9 cellular contexts compared by ENCODE assay signal in the genomic region with DNA sequence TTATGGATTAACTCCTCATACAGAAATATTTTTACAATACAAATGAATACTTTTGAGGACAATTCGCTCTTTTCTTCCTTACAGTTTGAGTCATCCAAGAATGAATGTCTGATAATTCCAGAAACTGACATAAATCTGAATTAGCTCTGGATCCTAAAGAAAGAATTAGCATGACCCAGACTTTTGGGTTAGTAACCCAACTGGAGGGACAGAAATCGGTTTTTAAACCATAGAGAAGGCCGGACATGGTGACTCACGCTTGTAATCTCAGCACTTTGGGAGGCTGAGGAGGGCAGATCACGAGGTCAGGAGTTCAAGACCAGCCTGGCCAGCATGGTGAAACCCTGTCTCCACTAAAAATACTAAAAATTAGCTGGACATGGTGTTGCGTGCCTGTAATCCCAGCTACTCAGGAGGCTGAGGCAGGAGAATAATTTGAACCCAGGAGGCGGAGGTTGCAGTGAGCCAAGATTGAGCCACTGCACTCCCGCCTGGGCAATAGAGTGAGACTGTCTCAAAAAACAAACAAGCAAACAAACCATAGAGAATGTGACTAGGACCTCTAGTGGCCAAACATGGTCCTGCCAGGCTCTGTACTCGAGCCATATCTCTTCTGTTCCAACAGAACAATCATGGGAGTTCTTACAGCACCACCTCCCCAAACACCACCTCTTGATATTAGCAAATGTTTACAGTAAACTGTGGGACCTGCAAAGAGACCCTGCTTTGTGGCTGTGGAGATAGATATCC. TPM values are rescaled to one million over a fixed set of nuclear protein-coding genes. Genes with fewer than 3 reads are reported as not detected.
DNase-seq lines count a peak whose midpoint lies in the region; ATAC-seq, FAIRE-seq and TF ChIP-seq lines count a peak whose summit lies in the region.
"Had no signal": no experiment of that assay in that cellular context is flagged by ENCODE, and none has a peak within 500 bp of the region (broad histone marks: within the 10 kb centered on the region; RNA-seq: fewer than 3 reads in every experiment).

No MANE protein-coding gene starts in this region.

- H3K9me3 ChIP-seq in mammary epithelial cell (replicated peaks; ENCODE audit: insufficient read depth, low read length) (peaks cover 3% of the 10 kb centered on the region), small intestine (ENCODE audit: control insufficient read depth, low read depth) (no peaks in the 10 kb centered on the region)

- peaks cover 2% of the 10 kb centered on the region for H3K36me3 ChIP-seq in mammary epithelial cell (ENCODE audit: insufficient read depth, low read length)
- H3K36me3 ChIP-seq in small intestine (ENCODE audit: control insufficient read depth in 2 of 2, insufficient read depth in 2 of 2, low read length in 2 of 2) = no peaks in the 10 kb centered on the region

- intact Hi-C loops in mammary epithelial cell (cut with micrococcal nuclease) = loop anchor here (5.0 kb wide), 1 partner anchor 168 kb away; no protein-coding TSS in a partner anchor

- BruUV-seq in mammary epithelial cell (replicated peaks; lab: Mats Ljungman, UMichigan) = no TSS peak

- no peak for FAIRE-seq in small intestine (lab: Jason Lieb, UNC)

- TF ChIP-seq CTCF in mammary epithelial cell (conservative IDR thresholded peaks at IDR 0.05 in 1 of 2, IDR thresholded peaks at IDR 0.05 in 1 of 2; ENCODE audit: extremely low read depth in 1 of 2, insufficient read depth in 1 of 2, low read depth in 1 of 2, low read length in 2 of 2) = peak; percentile 45 to 49

- H3K27me3 ChIP-seq in mammary epithelial cell (ENCODE audit: insufficient read depth, low read length) (no peaks in the 10 kb centered on the region), small intestine (ENCODE audit: control insufficient read depth in 2 of 2, insufficient read depth in 2 of 2, low read length in 2 of 2) (no peaks in the 10 kb centered on the region)

- H3K27ac Mint-ChIP-seq in activated CD4-positive, alpha-beta memory T cell treated with anti-CD3 and anti-CD28 coated beads, Interleukin-2, amount 10 ng/mL, durations not matched to agents 7 days and 5 days = no peak overlapping the region
- H3K27ac Mint-ChIP-seq: memory B cell had no signal

- peaks cover 8% of the 10 kb centered on the region for H3K9me3 Mint-ChIP-seq in activated CD4-positive, alpha-beta memory T cell treated with anti-CD3 and anti-CD28 coated beads, Interleukin-2, amount 10 ng/mL, durations not matched to agents 7 days and 5 days

- dilution Hi-C loops in mammary epithelial cell (cut with HindIII; ENCODE audit: low sequenced_read_pairs) = no loop called here

- in situ Hi-C loops in mammary epithelial cell (cut with MboI; ENCODE audit: low sequenced_read_pairs in 2 of 2) = loop anchor here (5.0 to 10.0 kb wide), 2 partner anchors 42 to 45 kb away; partner anchors contain the start of gene LURAP1L (in 1 of the 2)

- no peak for DNase-seq in mammary epithelial cell
- DNase-seq in small intestine = peak; percentile 7
- DNase-seq in activated CD4-positive, alpha-beta memory T cell treated with anti-CD3 and anti-CD28 coated beads, Interleukin-2, amount 10 ng/mL, durations not matched to agents 7 days and 5 days = no peak
- DNase-seq in activated gamma-delta T cell treated with Interleukin-2 at 50 U/mL for 16 hours = no peak

- peaks cover 23% of the 10 kb centered on the region for H3K79me2 ChIP-seq in mammary epithelial cell (ENCODE audit: insufficient read depth, low read length)

- H3K4me3 Mint-ChIP-seq in activated CD4-positive, alpha-beta memory T cell treated with anti-CD3 and anti-CD28 coated beads, Interleukin-2, amount 10 ng/mL, durations not matched to agents 7 days and 5 days = no peak overlapping the region
- H3K4me3 Mint-ChIP-seq: memory B cell had no signal

- H3K36me3 Mint-ChIP-seq in activated CD4-positive, alpha-beta memory T cell treated with anti-CD3 and anti-CD28 coated beads, Interleukin-2, amount 10 ng/mL, durations not matched to agents 7 days and 5 days (ENCODE audit: low read depth) = no peaks in the 10 kb centered on the region
- H3K36me3 Mint-ChIP-seq: memory B cell had no signal

- H2AFZ ChIP-seq in mammary epithelial cell (ENCODE audit: low read depth, low read length) = no peak overlapping the region

- H3K4me1 ChIP-seq in mammary epithelial cell (ENCODE audit: insufficient read depth, low read length) (peaks cover 45% of the 10 kb centered on the region), small intestine (ENCODE audit: control insufficient read depth in 2 of 2, insufficient read depth in 1 of 2, low read depth in 1 of 2, low read length in 1 of 2) (peaks cover 0 to 6% of the 10 kb centered on the region in 2 donors)

- ATAC-seq in GM18909 (IDR thresholded peaks at IDR 0.05; ENCODE audit: poor library complexity, unreplicated experiment) = peak; percentile 84
- ATAC-seq in HG03378 (IDR thresholded peaks at IDR 0.05; ENCODE audit: unreplicated experiment) = peak; percentile 71
- ATAC-seq in GM21423 (IDR thresholded peaks at IDR 0.05; ENCODE audit: unreplicated experiment) = no peak

- POLR2A ChIA-PET in activated CD4-positive, alpha-beta memory T cell treated with anti-CD3 and anti-CD28 coated beads, Interleukin-2, amount 10 ng/mL, durations not matched to agents 7 days and 5 days (lab: Charles Lee) = no interaction called here

- H3K27me3 Mint-ChIP-seq in activated CD4-positive, alpha-beta memory T cell treated with anti-CD3 and anti-CD28 coated beads, Interleukin-2, amount 10 ng/mL, durations not matched to agents 7 days and 5 days = no peaks in the 10 kb centered on the region
- H3K27me3 Mint-ChIP-seq: memory B cell had no signal

- no peaks in the 10 kb centered on the region for H3K4me1 Mint-ChIP-seq in activated CD4-positive, alpha-beta memory T cell treated with anti-CD3 and anti-CD28 coated beads, Interleukin-2, amount 10 ng/mL, durations not matched to agents 7 days and 5 days
- H3K4me1 Mint-ChIP-seq: memory B cell had no signal

- H3K27ac ChIP-seq in mammary epithelial cell (ENCODE audit: insufficient read depth, low read depth, low read length) = peak overlapping the region; percentile 100
- H3K27ac ChIP-seq in small intestine (ENCODE audit: low read depth in 1 of 2, low read length in 1 of 2) = no peak overlapping the region

- H3K4me3 ChIP-seq in mammary epithelial cell (replicated peaks in 1 of 3; ENCODE audit: insufficient read depth in 1 of 3, low read depth in 2 of 3, low read length in 3 of 3) (no peak overlapping the region), small intestine (ENCODE audit: low read depth in 1 of 2, low read length in 2 of 2) (no peak overlapping the region)

- H3K4me2 ChIP-seq in mammary epithelial cell (ENCODE audit: insufficient read depth, low read depth, low read length) = no peak overlapping the region

- CTCF ChIA-PET in mammary epithelial cell (lab: Charles Lee; ENCODE audit: low non-redundant PET) = no interaction called here
- CTCF ChIA-PET in activated CD4-positive, alpha-beta memory T cell treated with anti-CD3 and anti-CD28 coated beads, Interleukin-2, amount 10 ng/mL, durations not matched to agents 7 days and 5 days (lab: Charles Lee) = no interaction called here

- H4K20me1 ChIP-seq in mammary epithelial cell (ENCODE audit: insufficient read depth, low read length) = no peaks in the 10 kb centered on the region

- H3K9ac ChIP-seq in mammary epithelial cell (ENCODE audit: insufficient read depth, low read length) = no peak overlapping the region

- WGBS in mammary epithelial cell (ENCODE audit: low coverage, missing lambda C conversion rate) = 97% methylated on average over 9 of the region's 9 CpGs
- WGBS in small intestine, 3 donors = 84 to 92% (median 85%) methylated on average over 9 of the region's 9 CpGs

RNA-seq across cellular contexts. Expression of gene LURAP1L, which starts 44.8 kb away (rescaled TPM):
- 10 to 100 TPM; 52.9 to 57.8 TPM for total RNA-seq in mammary epithelial cell
- polyA plus RNA-seq in mammary epithelial cell (16.6 TPM), small intestine (1 to 10 TPM; 3.5 to 8.8 (median 4.2) TPM)
- polyA minus RNA-seq in mammary epithelial cell = 20.7 TPM
- total RNA-seq in activated CD4-positive, alpha-beta memory T cell treated with anti-CD3 and anti-CD28 coated beads, Interleukin-2, amount 10 ng/mL, durations not matched to agents 7 days and 5 days = not detected
- total RNA-seq: T-helper 2 cell treated with Interferon-gamma antibody and Interleukin-4, amounts not matched to agents 100 ng/mL and 5 ng/mL, for 36 hours had no signal

Comparison
In these comparisons a context has a peak if more than half of its experiments do, and no peak if none do; other contexts are left out.
1. RNA of gene LURAP1L, which starts 44.8 kb away (total RNA-seq): 52.9 to 57.8 TPM in mammary epithelial cell; not detected in activated CD4-positive, alpha-beta memory T cell treated with anti-CD3 and anti-CD28 coated beads, Interleukin-2, amount 10 ng/mL, durations not matched to agents 7 days and 5 days; every median in the first group is over 10 times any median in the second.